In genomic region chr17:31111183-31111582, GRCh38 we compare ENCODE assay signal across 16 cellular contexts.
"Had no signal": no experiment of that assay in that cellular context is flagged by ENCODE, and none has a peak within 500 bp of the region (broad histone marks: within the 10 kb centered on the region; RNA-seq: fewer than 3 reads in every experiment).

No MANE protein-coding gene starts in this region.

- H3K9me3 Mint-ChIP-seq: naive thymus-derived CD8-positive, alpha-beta T cell; stimulated activated memory B cell treated with anti-CD40 and anti-IgM and Interleukin-4, amounts not matched to agents 10 μg/mL and 1 μg/mL and 100 μg/mL, for 72 hours had no signal

- H3K4me3 Mint-ChIP-seq: activated naive CD8-positive, alpha-beta T cell; naive thymus-derived CD8-positive, alpha-beta T cell; stimulated activated memory B cell treated with anti-CD40 and anti-IgM and Interleukin-4, amounts not matched to agents 10 μg/mL and 1 μg/mL and 100 μg/mL, for 72 hours had no signal

- H3K27ac ChIP-seq: neutrophil, parathyroid adenoma, sigmoid colon, tibial artery, WERI-Rb-1 had no signal

- H3K9me3 ChIP-seq: neutrophil, sigmoid colon, tibial artery had no signal

- H3K4me1 ChIP-seq: tibial artery had no signal

- H3K27me3 ChIP-seq: neutrophil, sigmoid colon, tibial artery had no signal

- H3K27me3 Mint-ChIP-seq: activated naive CD8-positive, alpha-beta T cell; naive thymus-derived CD8-positive, alpha-beta T cell; stimulated activated memory B cell treated with anti-CD40 and anti-IgM and Interleukin-4, amounts not matched to agents 10 μg/mL and 1 μg/mL and 100 μg/mL, for 72 hours had no signal

- H2AFZ ChIP-seq: parathyroid adenoma had no signal

- H3K27ac Mint-ChIP-seq: activated naive CD8-positive, alpha-beta T cell; naive thymus-derived CD8-positive, alpha-beta T cell; stimulated activated memory B cell treated with anti-CD40 and anti-IgM and Interleukin-4, amounts not matched to agents 10 μg/mL and 1 μg/mL and 100 μg/mL, for 72 hours had no signal

- H3K9ac ChIP-seq: parathyroid adenoma had no signal

- H3K36me3 Mint-ChIP-seq: activated naive CD8-positive, alpha-beta T cell had no signal

- H3K4me3 ChIP-seq: sigmoid colon, tibial artery had no signal

- H3K36me3 ChIP-seq: neutrophil, sigmoid colon, tibial artery, WERI-Rb-1 had no signal

- ATAC-seq: left cardiac atrium; naive thymus-derived CD8-positive, alpha-beta T cell; stimulated activated memory B cell treated with anti-CD40 and anti-IgM and Interleukin-4, amounts not matched to agents 10 μg/mL and 1 μg/mL and 100 μg/mL, for 72 hours had no signal

- DNase-seq: activated CD4-positive, alpha-beta T cell treated with anti-CD3 and anti-CD28 coated beads, Interleukin-2, amount 50 U/mL, for 4 hours; activated gamma-delta T cell; dermis blood vessel endothelial cell; effector memory CD4-positive, alpha-beta T cell; hippocampal formation; left cardiac atrium; mesendoderm; naive thymus-derived CD8-positive, alpha-beta T cell; sigmoid colon; stimulated activated CD4-positive, alpha-beta T cell treated with anti-CD3 and anti-CD28 coated beads, Interleukin-4, amount 100 ng/mL, for 4 hours; tibial artery; WERI-Rb-1 had no signal
